ENCODE assay signal across 8 cellular contexts in the genomic region with DNA sequence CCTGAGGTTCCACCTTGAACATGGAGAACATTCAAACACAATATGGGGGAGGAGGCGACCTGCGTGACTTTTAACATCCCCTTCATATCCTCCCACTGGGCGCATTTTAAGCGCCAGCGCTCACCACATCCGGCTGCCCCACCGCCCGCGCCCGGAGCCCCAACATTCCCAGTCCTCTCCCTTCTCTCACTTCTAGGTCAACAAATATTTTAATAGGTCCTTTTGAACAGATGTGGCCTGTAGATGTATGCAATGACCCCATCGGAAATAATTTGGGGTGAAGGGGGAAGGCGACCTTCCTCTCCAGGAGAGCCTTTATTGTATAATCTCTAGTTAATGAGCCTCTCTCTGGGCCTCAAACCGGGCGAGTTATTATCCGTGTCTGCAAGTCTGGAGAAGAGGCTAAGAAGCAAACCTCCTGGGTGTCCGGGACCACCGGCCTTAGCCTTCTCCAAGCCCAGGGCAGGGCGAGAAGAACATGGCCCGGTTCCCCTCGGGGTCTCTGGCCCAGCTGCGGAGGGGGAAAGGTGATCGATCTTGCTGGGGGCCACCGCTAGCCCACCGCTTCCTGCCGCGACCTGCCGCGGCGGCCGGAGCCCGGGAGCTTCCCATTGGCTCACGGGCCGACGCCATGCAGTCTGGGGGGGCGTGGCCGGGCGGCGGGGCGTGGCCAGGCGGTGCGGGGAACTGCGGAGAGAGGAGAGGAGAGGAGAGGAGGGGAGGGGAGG.
DNase-seq lines count a peak whose midpoint lies in the region; ATAC-seq and TF ChIP-seq lines count a peak whose summit lies in the region.

No MANE protein-coding gene starts in this region.

- no peak for TF ChIP-seq CTCF in epithelial cell of proximal tubule (conservative IDR thresholded peaks at IDR 0.05; ENCODE audit: low read depth, low read length)

- DNase-seq in Ammon's horn (ENCODE audit: low spot score), result peak; percentile 55
- peak; percentile 34 for DNase-seq in NCI-H2171 treated with DMSO at 0.1 percent for 48 hours (lab: John Stamatoyannopoulos, UW)
- DNase-seq in activated CD8-positive, alpha-beta memory T cell treated with anti-CD3 and anti-CD28 coated beads, Interleukin-2, amount 50 U/mL, for 4 hours, result peak; percentile 61
- DNase-seq in epithelial cell of proximal tubule (ENCODE audit: low read depth), result no peak
- DNase-seq in mucosa of gallbladder (ENCODE audit: low spot score), result peak; percentile 55
- peak; percentile 49 to 55 for DNase-seq in stimulated activated CD8-positive, alpha-beta memory T cell treated with anti-CD3 and anti-CD28 coated beads, Interleukin-15, amount 100 ng/mL, for 48 hours (ENCODE audit: low read depth in 2 of 2)

- ATAC-seq in GM21529 (IDR thresholded peaks at IDR 0.05; ENCODE audit: unreplicated experiment), result peak; percentile 74
- no peak for ATAC-seq in HG03108 (IDR thresholded peaks at IDR 0.05; ENCODE audit: unreplicated experiment)

- H3K4me3 ChIP-seq in epithelial cell of proximal tubule (ENCODE audit: low read depth, low read length), result peak overlapping the region; percentile 82
